Comparison of ENCODE assay signal across 9 cellular contexts in the genomic region with DNA sequence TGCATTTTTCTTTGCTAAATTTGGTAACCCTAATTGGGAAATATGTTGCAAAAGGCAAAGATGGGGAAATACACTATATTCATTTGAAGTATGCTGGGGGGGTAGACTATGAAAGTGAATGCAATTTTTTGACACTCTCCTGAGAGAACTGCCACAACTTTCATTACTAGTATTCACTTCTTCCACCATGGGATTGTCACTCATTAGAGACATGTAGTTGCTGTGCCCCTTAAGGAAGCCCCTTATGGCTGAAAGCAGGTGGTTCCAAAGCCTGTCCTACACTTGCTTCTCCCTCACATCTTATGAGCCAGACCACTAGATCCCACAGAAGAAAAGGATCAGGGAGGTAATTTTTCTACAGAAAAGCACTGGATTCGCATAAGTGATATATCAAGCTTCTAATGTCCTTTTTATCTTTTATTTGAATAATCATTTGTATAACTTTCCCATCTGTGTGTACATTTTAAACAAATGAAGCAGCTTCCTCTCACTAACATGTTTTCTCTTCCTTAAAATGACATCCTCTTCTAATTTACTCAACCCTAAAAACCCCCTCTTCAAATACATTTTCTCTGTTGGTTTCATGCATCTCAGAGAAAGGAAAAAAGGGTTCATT.
DNase-seq lines count a peak whose midpoint lies in the region; ATAC-seq lines count a peak whose summit lies in the region.
"Had no signal": no experiment of that assay in that cellular context is flagged by ENCODE, and none has a peak within 500 bp of the region (broad histone marks: within the 10 kb centered on the region; RNA-seq: fewer than 3 reads in every experiment).

No MANE protein-coding gene starts in this region.

- H3K4me3 Mint-ChIP-seq in naive thymus-derived CD4-positive, alpha-beta T cell: no peak overlapping the region
- no peak overlapping the region for H3K4me3 Mint-ChIP-seq in activated naive CD4-positive, alpha-beta T cell treated with anti-CD3 and anti-CD28 coated beads, Interleukin-2, amount 10 ng/mL, durations not matched to agents 7 days and 5 days
- H3K4me3 Mint-ChIP-seq: activated T-cell treated with anti-CD3 and anti-CD28 coated beads, Interleukin-2, amount 50 U/mL, for 24 hours had no signal

- H3K9me3 Mint-ChIP-seq in naive thymus-derived CD4-positive, alpha-beta T cell: peaks cover 0 to 8% (median 3%) of the 10 kb centered on the region in 11 donors
- H3K9me3 Mint-ChIP-seq in activated naive CD4-positive, alpha-beta T cell treated with anti-CD3 and anti-CD28 coated beads, Interleukin-2, amount 10 ng/mL, durations not matched to agents 7 days and 5 days: no peaks in the 10 kb centered on the region
- H3K9me3 Mint-ChIP-seq: activated T-cell treated with anti-CD3 and anti-CD28 coated beads, Interleukin-2, amount 50 U/mL, for 24 hours had no signal

- no peak overlapping the region for H3K27ac ChIP-seq in naive thymus-derived CD4-positive, alpha-beta T cell (ENCODE audit: low read depth, low read length)

- DNase-seq in NAMALWA (ENCODE audit: low spot score) (peak; percentile 37), left lobe of liver (ENCODE audit: low spot score) (no peak), iPS-NIHi7 (ENCODE audit: extremely low spot score) (no peak), T-helper 1 cell (no peak)
- DNase-seq in naive thymus-derived CD4-positive, alpha-beta T cell: no peak
- no peak for DNase-seq in activated naive CD4-positive, alpha-beta T cell treated with anti-CD3 and anti-CD28 coated beads, Interleukin-2, amount 10 ng/mL, durations not matched to agents 7 days and 5 days
- DNase-seq: activated T-cell treated with anti-CD3 and anti-CD28 coated beads, Interleukin-2, amount 50 U/mL, for 24 hours had no signal

- H3K4me1 Mint-ChIP-seq in naive thymus-derived CD4-positive, alpha-beta T cell: peaks cover 0 to 7% (median 0%) of the 10 kb centered on the region in 7 donors
- no peaks in the 10 kb centered on the region for H3K4me1 Mint-ChIP-seq in activated naive CD4-positive, alpha-beta T cell treated with anti-CD3 and anti-CD28 coated beads, Interleukin-2, amount 10 ng/mL, durations not matched to agents 7 days and 5 days

- H3K27ac Mint-ChIP-seq in naive thymus-derived CD4-positive, alpha-beta T cell: no peak overlapping the region
- no peak overlapping the region for H3K27ac Mint-ChIP-seq in activated naive CD4-positive, alpha-beta T cell treated with anti-CD3 and anti-CD28 coated beads, Interleukin-2, amount 10 ng/mL, durations not matched to agents 7 days and 5 days
- H3K27ac Mint-ChIP-seq: activated T-cell treated with anti-CD3 and anti-CD28 coated beads, Interleukin-2, amount 50 U/mL, for 24 hours had no signal

- peaks cover 0 to 7% (median 0%) of the 10 kb centered on the region in 5 donors for H3K36me3 Mint-ChIP-seq in naive thymus-derived CD4-positive, alpha-beta T cell
- no peaks in the 10 kb centered on the region for H3K36me3 Mint-ChIP-seq in activated naive CD4-positive, alpha-beta T cell treated with anti-CD3 and anti-CD28 coated beads, Interleukin-2, amount 10 ng/mL, durations not matched to agents 7 days and 5 days

- no peaks in the 10 kb centered on the region for H3K27me3 ChIP-seq in naive thymus-derived CD4-positive, alpha-beta T cell (ENCODE audit: control insufficient read depth in 2 of 2, insufficient read depth in 2 of 2, low read length in 2 of 2)

- H3K4me1 ChIP-seq in naive thymus-derived CD4-positive, alpha-beta T cell (ENCODE audit: control insufficient read depth in 2 of 2, insufficient read depth in 2 of 2, low read length in 2 of 2): no peaks in the 10 kb centered on the region

- H3K36me3 ChIP-seq in naive thymus-derived CD4-positive, alpha-beta T cell (ENCODE audit: control insufficient read depth in 2 of 3, insufficient read depth in 3 of 3, low read length in 3 of 3): no peaks in the 10 kb centered on the region

- CTCF ChIA-PET in naive thymus-derived CD4-positive, alpha-beta T cell (lab: Charles Lee): no interaction called here
- CTCF ChIA-PET in activated naive CD4-positive, alpha-beta T cell treated with anti-CD3 and anti-CD28 coated beads, Interleukin-2, amount 10 ng/mL, durations not matched to agents 7 days and 5 days (lab: Charles Lee): interaction anchor here (0.8 kb wide), 1 partner anchor 31 kb away, joined by 3 read pairs; no protein-coding TSS in a partner anchor

- H3K27me3 Mint-ChIP-seq in naive thymus-derived CD4-positive, alpha-beta T cell: peaks cover 0 to 7% (median 7%) of the 10 kb centered on the region in 5 donors
- H3K27me3 Mint-ChIP-seq in activated naive CD4-positive, alpha-beta T cell treated with anti-CD3 and anti-CD28 coated beads, Interleukin-2, amount 10 ng/mL, durations not matched to agents 7 days and 5 days: peaks cover 17% of the 10 kb centered on the region
- H3K27me3 Mint-ChIP-seq: activated T-cell treated with anti-CD3 and anti-CD28 coated beads, Interleukin-2, amount 50 U/mL, for 24 hours had no signal

- no peaks in the 10 kb centered on the region for H3K9me3 ChIP-seq in naive thymus-derived CD4-positive, alpha-beta T cell (ENCODE audit: control insufficient read depth in 2 of 3, low read length in 3 of 3)

- ATAC-seq in GM18868 (IDR thresholded peaks at IDR 0.05; ENCODE audit: unreplicated experiment) (peak; percentile 81), HG02588 (IDR thresholded peaks at IDR 0.05; ENCODE audit: unreplicated experiment) (peak; percentile 58), left lobe of liver (no peak)
- peak; percentile 53 for ATAC-seq in naive thymus-derived CD4-positive, alpha-beta T cell

- intact Hi-C loops in naive thymus-derived CD4-positive, alpha-beta T cell (cut with micrococcal nuclease): no loop called here

- no peak overlapping the region for H3K4me3 ChIP-seq in naive thymus-derived CD4-positive, alpha-beta T cell (ENCODE audit: low read length)

- POLR2A ChIA-PET in naive thymus-derived CD4-positive, alpha-beta T cell (lab: Charles Lee): interaction anchor here (0.8 kb wide), 1 partner anchor 256 kb away, joined by 3 read pairs; no protein-coding TSS in a partner anchor
